Comparison of ENCODE assay signal across 9 cellular contexts in the genomic region with DNA sequence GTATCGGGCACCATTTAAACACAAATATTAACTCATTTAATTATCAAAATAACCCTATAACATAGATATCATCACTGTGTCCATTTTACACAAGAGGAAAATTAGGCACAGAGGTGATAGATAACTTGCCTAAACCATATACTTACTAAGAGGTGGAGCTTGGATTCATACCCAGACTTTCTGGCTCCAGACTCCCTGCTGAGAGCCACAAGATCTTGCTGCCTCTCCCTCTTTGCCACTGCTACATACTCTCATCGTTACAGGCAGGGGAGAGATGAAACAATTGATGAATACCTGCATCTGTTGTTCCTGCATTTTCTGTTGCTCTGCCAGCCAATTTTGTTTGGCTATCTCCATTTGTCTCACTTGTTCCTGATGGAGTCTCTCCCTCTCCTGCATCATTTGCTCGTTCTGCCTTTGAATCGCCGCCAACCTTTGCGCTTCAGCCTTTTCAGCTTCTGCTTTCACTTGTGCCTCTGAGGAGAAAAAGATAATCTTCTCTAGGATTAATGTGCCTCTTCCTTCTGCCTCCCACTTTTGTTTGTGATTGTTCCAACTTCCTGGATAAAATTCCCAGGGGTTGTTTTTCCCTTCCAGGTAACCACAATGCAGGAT. TPM values are rescaled to one million over a fixed set of nuclear protein-coding genes. Genes with fewer than 3 reads are reported as not detected.
DNase-seq lines count a peak whose midpoint lies in the region; ATAC-seq and TF ChIP-seq lines count a peak whose summit lies in the region.
"Had no signal": no experiment of that assay in that cellular context is flagged by ENCODE, and none has a peak within 500 bp of the region (broad histone marks: within the 10 kb centered on the region; RNA-seq: fewer than 3 reads in every experiment).

No MANE protein-coding gene starts in this region.

- no peaks in the 10 kb centered on the region for H4K20me1 ChIP-seq in fibroblast of lung (ENCODE audit: control insufficient read depth, extremely low read depth, insufficient read depth, low read length)

- H3K4me1 Mint-ChIP-seq in stimulated activated effector memory CD8-positive, alpha-beta T cell treated with anti-CD3 and anti-CD28 coated beads, Interleukin-12 subunit alpha, Interleukin-12 subunit beta, amount 100 ng/mL, for 72 hours, result peaks cover 76% of the 10 kb centered on the region

- H3K9me3 ChIP-seq in fibroblast of lung (ENCODE audit: control insufficient read depth, insufficient read depth, low read depth, low read length), result no peaks in the 10 kb centered on the region

- peak overlapping the region; percentile 72 for H3K4me2 ChIP-seq in fibroblast of lung (ENCODE audit: extremely low read depth, insufficient read depth, low read length)

- no peaks in the 10 kb centered on the region for H3K9me3 Mint-ChIP-seq in stimulated activated effector memory CD8-positive, alpha-beta T cell treated with anti-CD3 and anti-CD28 coated beads, Interleukin-12 subunit alpha, Interleukin-12 subunit beta, amount 100 ng/mL, for 72 hours

- H3K79me2 ChIP-seq in fibroblast of lung (ENCODE audit: control insufficient read depth, insufficient read depth, low read length), result no peaks in the 10 kb centered on the region

- no peak overlapping the region for H3K9ac ChIP-seq in fibroblast of lung (ENCODE audit: insufficient read depth, low read length)

- H3K27me3 ChIP-seq in fibroblast of lung (ENCODE audit: control insufficient read depth, insufficient read depth, low read length), result no peaks in the 10 kb centered on the region

- H3K4me3 ChIP-seq in fibroblast of lung (replicated peaks in 1 of 4; ENCODE audit: control extremely low read depth in 1 of 4, insufficient read depth in 1 of 4, low read depth in 3 of 4, low read length in 4 of 4), result peak overlapping the region in 1 of 4 experiments; percentile 21

- H2AFZ ChIP-seq in fibroblast of lung (ENCODE audit: low read length), result peak overlapping the region; percentile 51

- peak overlapping the region; percentile 77 for H3K4me3 Mint-ChIP-seq in stimulated activated effector memory CD8-positive, alpha-beta T cell treated with anti-CD3 and anti-CD28 coated beads, Interleukin-12 subunit alpha, Interleukin-12 subunit beta, amount 100 ng/mL, for 72 hours

- peaks cover 2% of the 10 kb centered on the region for H3K4me1 ChIP-seq in fibroblast of lung (ENCODE audit: control insufficient read depth, extremely low read depth, insufficient read depth, low read length)

- DNase-seq in NCI-H2081 (lab: John Stamatoyannopoulos, UW) (peak; percentile 28 to 59), NCI-H2081 treated with DMSO at 0.1 percent for 48 hours (lab: John Stamatoyannopoulos, UW) (no peak), NCI-H345 treated with DMSO at 0.1 percent for 48 hours (lab: John Stamatoyannopoulos, UW; ENCODE audit: unreplicated experiment) (peak; percentile 27), fibroblast of lung (ENCODE audit: low read depth in 2 of 2) (peak in 1 of 2 donors; percentile 25), KG1 (lab: John Stamatoyannopoulos, UW) (no peak)
- DNase-seq in stimulated activated effector memory CD8-positive, alpha-beta T cell treated with anti-CD3 and anti-CD28 coated beads, Interleukin-12 subunit alpha, Interleukin-12 subunit beta, amount 100 ng/mL, for 72 hours (ENCODE audit: low spot score in 2 of 2), result no peak
- no peak for DNase-seq in activated effector memory CD4-positive, alpha-beta T cell treated with Interleukin-2 at 50 U/mL for 16 hours
- DNase-seq: left cardiac atrium had no signal

- peak overlapping the region; percentile 77 for H3K27ac Mint-ChIP-seq in stimulated activated effector memory CD8-positive, alpha-beta T cell treated with anti-CD3 and anti-CD28 coated beads, Interleukin-12 subunit alpha, Interleukin-12 subunit beta, amount 100 ng/mL, for 72 hours

- H3K27ac ChIP-seq in fibroblast of lung (ENCODE audit: insufficient read depth, low read length), result no peak overlapping the region

- H3K36me3 ChIP-seq in fibroblast of lung (ENCODE audit: control insufficient read depth, insufficient read depth, low read length), result no peaks in the 10 kb centered on the region

- H3K36me3 Mint-ChIP-seq in stimulated activated effector memory CD8-positive, alpha-beta T cell treated with anti-CD3 and anti-CD28 coated beads, Interleukin-12 subunit alpha, Interleukin-12 subunit beta, amount 100 ng/mL, for 72 hours, result peaks cover 95% of the 10 kb centered on the region

- no peak for TF ChIP-seq CTCF in fibroblast of lung (conservative IDR thresholded peaks at IDR 0.05 in 1 of 2, IDR thresholded peaks at IDR 0.05 in 1 of 2; ENCODE audit: low read depth in 1 of 2, low read length in 2 of 2)

- ATAC-seq in stimulated activated effector memory CD8-positive, alpha-beta T cell treated with anti-CD3 and anti-CD28 coated beads, Interleukin-12 subunit alpha, Interleukin-12 subunit beta, amount 100 ng/mL, for 72 hours, result no peak
- ATAC-seq in HG02973 (IDR thresholded peaks at IDR 0.05; ENCODE audit: unreplicated experiment), result no peak

RNA-seq across cellular contexts. Expression of a gene that starts 10.6 kb away (rescaled TPM):
- under 0.01 and 0.17 TPM in 2 replicates for total RNA-seq in fibroblast of lung
- not detected in 2 replicates for polyA plus RNA-seq in fibroblast of lung
- polyA plus RNA-seq in fibroblast of lung (2012), result not detected in 2 replicates
- not detected in 2 replicates for polyA minus RNA-seq in fibroblast of lung (ENCODE audit: low replicate concordance)

Comparison
In these comparisons a context has a peak if more than half of its experiments do, and no peak if none do; other contexts are left out.
1. DNase-seq: peak in NCI-H2081 (2 of 2) and NCI-H345 treated with DMSO at 0.1 percent for 48 hours (single experiment); none in NCI-H2081 treated with DMSO at 0.1 percent for 48 hours (single experiment), stimulated activated effector memory CD8-positive, alpha-beta T cell treated with anti-CD3 and anti-CD28 coated beads, Interleukin-12 subunit alpha, Interleukin-12 subunit beta, amount 100 ng/mL, for 72 hours (0 of 2), activated effector memory CD4-positive, alpha-beta T cell treated with Interleukin-2 at 50 U/mL for 16 hours (single experiment) and KG1 (single experiment).